In the genomic region with DNA sequence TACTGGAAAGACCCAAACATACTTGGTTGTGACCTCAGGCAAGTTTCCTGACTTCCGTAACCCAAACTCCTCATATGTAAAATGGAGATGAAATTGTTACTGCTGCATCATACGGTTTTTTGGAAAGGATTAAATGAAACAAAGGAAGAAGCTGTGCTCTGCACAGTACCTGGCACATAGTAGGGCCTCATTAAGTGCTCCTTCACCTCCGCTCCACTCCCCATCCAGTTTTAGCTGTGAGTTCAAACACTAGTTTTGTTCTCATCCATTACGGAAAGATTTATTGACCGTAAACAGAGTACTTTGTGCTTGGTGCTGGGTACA, we compare ENCODE assay signal across 8 cellular contexts. TPM values are rescaled to one million over a fixed set of nuclear protein-coding genes. Genes with fewer than 3 reads are reported as not detected.
DNase-seq lines count a peak whose midpoint lies in the region; ATAC-seq, FAIRE-seq and TF ChIP-seq lines count a peak whose summit lies in the region.

No MANE protein-coding gene starts in this region.

- peak overlapping the region; percentile 85 to 92 for H3K4me3 ChIP-seq in DND-41 (ENCODE audit: low read depth in 1 of 2, low read length in 2 of 2)
- H3K4me3 ChIP-seq in bronchial epithelial cell (ENCODE audit: low read depth, low read length) = peak overlapping the region; percentile 67
- H3K4me3 ChIP-seq in mesodermal cell (ENCODE audit: extremely low read depth, insufficient read depth, low read length, poor library complexity, severe bottlenecking) = peak overlapping the region; percentile 84

- H3K79me2 ChIP-seq in DND-41 (ENCODE audit: insufficient read depth, low read length) = peaks cover 55% of the 10 kb centered on the region

- peaks cover 38% of the 10 kb centered on the region for H3K4me1 ChIP-seq in DND-41 (ENCODE audit: insufficient read depth, low read length)
- H3K4me1 ChIP-seq in mesodermal cell (ENCODE audit: control insufficient read depth, insufficient read depth, low read length, poor library complexity, severe bottlenecking) = no peaks in the 10 kb centered on the region

- ATAC-seq in DND-41 (ENCODE audit: insufficient read depth, low read depth) = peak; percentile 4; the same call in 2 of the 3 replicates
- ATAC-seq in HG03571 (IDR thresholded peaks at IDR 0.05; ENCODE audit: unreplicated experiment) = peak; percentile 4

- H3K27me3 ChIP-seq in DND-41 (ENCODE audit: insufficient read depth, low read length, poor library complexity) = no peaks in the 10 kb centered on the region
- H3K27me3 ChIP-seq in bronchial epithelial cell (ENCODE audit: control insufficient read depth, insufficient read depth, low read length) = no peaks in the 10 kb centered on the region

- peak overlapping the region; percentile 96 for H3K4me2 ChIP-seq in DND-41 (ENCODE audit: insufficient read depth, low read length)

- H3K36me3 ChIP-seq in DND-41 (ENCODE audit: insufficient read depth, low read length) (peaks cover 28% of the 10 kb centered on the region), bronchial epithelial cell (ENCODE audit: control insufficient read depth, insufficient read depth, low read length) (peaks cover 3% of the 10 kb centered on the region), mesodermal cell (ENCODE audit: control insufficient read depth, insufficient read depth, low read length) (peaks cover 10% of the 10 kb centered on the region)

- H3K9me3 ChIP-seq in DND-41 (ENCODE audit: insufficient read depth, low read length, severe bottlenecking) (no peaks in the 10 kb centered on the region), mesodermal cell (ENCODE audit: control insufficient read depth, low read length) (no peaks in the 10 kb centered on the region)

- FAIRE-seq in bronchial epithelial cell (lab: Jason Lieb, UNC) (no peak), RCC 7860 (lab: Jason Lieb, UNC) (no peak)

- no peak for TF ChIP-seq CTCF in DND-41 (IDR thresholded peaks at IDR 0.05; ENCODE audit: borderline replicate concordance, extremely low read depth, low read length, poor library complexity, severe bottlenecking)
- TF ChIP-seq CTCF in bronchial epithelial cell (IDR thresholded peaks at IDR 0.05; ENCODE audit: insufficient read depth, low read length, severe bottlenecking) = no peak

- peak overlapping the region; percentile 96 for H2AFZ ChIP-seq in DND-41 (ENCODE audit: low read depth, low read length)

- H3K9ac ChIP-seq in DND-41 (ENCODE audit: low read depth, low read length) = peak overlapping the region; percentile 92

- DNase-seq in DND-41 = no peak
- DNase-seq in bronchial epithelial cell (ENCODE audit: low read depth) = peak; percentile 19
- DNase-seq in stimulated activated CD4-positive, alpha-beta T cell treated with anti-CD3 and anti-CD28 coated beads, Interleukin-4, amount 100 ng/mL, for 4 hours = no peak
- DNase-seq in activated CD4-positive, alpha-beta T cell treated with anti-CD3 and anti-CD28 coated beads for 4 hours = no peak
- no peak for DNase-seq in RCC 7860 (ENCODE audit: low spot score)
- DNase-seq in epidermal melanocyte (ENCODE audit: insufficient read length, low spot score) = no peak

- peak overlapping the region; percentile 94 for H3K27ac ChIP-seq in DND-41 (ENCODE audit: low read length)
- peak overlapping the region; percentile 89 for H3K27ac ChIP-seq in mesodermal cell (ENCODE audit: low read depth, low read length, severe bottlenecking)

- H4K20me1 ChIP-seq in DND-41 (ENCODE audit: insufficient read depth, low read length) = no peaks in the 10 kb centered on the region

- WGBS in mesodermal cell (ENCODE audit: insufficient coverage in 2 of 2), 2 experiments = 25 to 68% methylated on average over 1 to 2 of the region's 5 CpGs

RNA-seq across cellular contexts. Expression of a gene that starts 0.4 kb away (rescaled TPM):
- 22.6 and 29.4 TPM in 2 replicates for total RNA-seq in bronchial epithelial cell
- polyA plus RNA-seq in mesodermal cell (2013, experiment 1 of 2) = 45.4 TPM
- polyA plus RNA-seq in mesodermal cell (2013, experiment 2 of 2) = 56.0 TPM
